11 cellular contexts compared by ENCODE assay signal in the genomic region with DNA sequence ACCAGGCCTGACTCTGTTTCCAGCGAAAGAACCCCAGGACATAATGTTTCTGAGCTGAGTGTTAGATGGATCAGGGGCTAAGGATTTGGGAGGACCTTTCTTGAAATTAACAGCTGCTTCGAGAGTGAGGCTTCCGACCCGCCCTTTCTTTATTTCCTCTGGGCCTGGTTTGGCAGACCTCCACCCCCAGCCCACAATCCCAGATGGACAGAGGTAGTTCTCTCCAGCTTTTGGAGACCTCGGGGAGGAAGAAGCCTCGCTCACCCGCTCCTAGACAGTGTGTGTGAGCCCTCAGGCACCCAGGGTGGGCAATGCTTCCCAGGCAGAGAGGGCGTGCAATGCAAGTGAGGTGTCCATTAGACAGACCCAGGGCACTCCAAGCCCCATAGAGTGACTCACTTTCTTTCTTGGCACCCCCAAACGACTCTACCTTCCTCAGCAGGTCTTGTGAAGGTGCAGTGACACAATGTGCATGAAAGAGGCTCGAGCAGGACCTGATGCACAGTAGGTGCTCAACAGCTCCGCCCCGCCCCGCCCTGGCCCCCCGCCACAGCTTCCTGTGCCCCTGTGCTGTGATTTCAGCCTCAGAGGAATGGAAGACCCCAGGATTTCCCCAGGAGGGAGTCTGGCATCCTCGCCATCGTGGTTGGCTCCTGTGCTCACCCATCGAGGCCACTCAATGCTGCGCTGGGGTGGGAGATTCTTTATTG. TPM values are rescaled to one million over a fixed set of nuclear protein-coding genes. Genes with fewer than 3 reads are reported as not detected.
A peak's percentile ranks its signal among the peaks of the same experiment; 100 is the strongest.
DNase-seq lines count a peak whose midpoint lies in the region; ATAC-seq, FAIRE-seq and TF ChIP-seq lines count a peak whose summit lies in the region.
"Had no signal": no experiment of that assay in that cellular context is flagged by ENCODE, and none has a peak within 500 bp of the region (broad histone marks: within the 10 kb centered on the region; RNA-seq: fewer than 3 reads in every experiment).

No MANE protein-coding gene starts in this region.

- peak overlapping the region; percentile 73 to 86 for H3K27ac ChIP-seq in kidney (ENCODE audit: low read depth in 2 of 2, low read length in 2 of 2)
- peak overlapping the region; percentile 99 for H3K27ac ChIP-seq in temporal lobe (ENCODE audit: low read depth, low read length)
- no peak overlapping the region for H3K27ac ChIP-seq in ascending aorta

- no peaks in the 10 kb centered on the region for H3K9me3 ChIP-seq in kidney (ENCODE audit: control insufficient read depth in 1 of 2, low read length in 2 of 2)
- H3K9me3 ChIP-seq in ascending aorta: no peaks in the 10 kb centered on the region
- H3K9me3 ChIP-seq: adrenal gland had no signal

- intact Hi-C loops in activated CD4-positive, alpha-beta T cell treated with anti-CD3 and anti-CD28 coated beads for 36 hours (cut with DNase I, micrococcal nuclease): no loop called here
- intact Hi-C loops in activated CD8-positive, alpha-beta T cell treated with anti-CD3 and anti-CD28 coated beads for 36 hours (cut with micrococcal nuclease): no loop called here
- intact Hi-C loops in kidney (cut with DNase I) (no loop called here), ascending aorta (cut with DNase I) (no loop called here)

- H3K36me3 ChIP-seq in kidney (ENCODE audit: control insufficient read depth in 1 of 2, insufficient read depth in 2 of 2, low read length in 2 of 2) (no peaks in the 10 kb centered on the region), ascending aorta (no peaks in the 10 kb centered on the region)
- H3K36me3 ChIP-seq: adrenal gland had no signal

- H3K4me1 ChIP-seq in kidney (ENCODE audit: control insufficient read depth in 1 of 2, insufficient read depth in 1 of 2, low read depth in 1 of 2, low read length in 2 of 2): peaks cover 43 to 49% of the 10 kb centered on the region in 2 donors
- H3K4me1 ChIP-seq in ascending aorta: peaks cover 0 to 16% of the 10 kb centered on the region in 2 donors

- H3K4me1 Mint-ChIP-seq in activated CD4-positive, alpha-beta T cell treated with anti-CD3 and anti-CD28 coated beads for 36 hours: peaks cover 47% of the 10 kb centered on the region
- H3K4me1 Mint-ChIP-seq in activated CD8-positive, alpha-beta T cell treated with anti-CD3 and anti-CD28 coated beads for 36 hours (ENCODE audit: low read depth): peaks cover 61% of the 10 kb centered on the region

- no peaks in the 10 kb centered on the region for H3K27me3 ChIP-seq in ascending aorta
- H3K27me3 ChIP-seq: adrenal gland had no signal

- H3K27ac Mint-ChIP-seq in activated CD4-positive, alpha-beta T cell treated with anti-CD3 and anti-CD28 coated beads for 36 hours: peak overlapping the region; percentile 77
- peak overlapping the region; percentile 49 for H3K27ac Mint-ChIP-seq in activated CD8-positive, alpha-beta T cell treated with anti-CD3 and anti-CD28 coated beads for 36 hours

- CTCF ChIA-PET in activated CD4-positive, alpha-beta T cell treated with anti-CD3 and anti-CD28 coated beads for 36 hours (lab: Charles Lee): interaction anchor here (0.7 to 0.9 kb wide), 2 partner anchors 20 to 65 kb away, joined by 3 to 4 read pairs; no protein-coding TSS in a partner anchor
- CTCF ChIA-PET in activated CD8-positive, alpha-beta T cell treated with anti-CD3 and anti-CD28 coated beads for 36 hours (lab: Charles Lee): interaction anchor here (0.6 to 1.2 kb wide), 2 partner anchors 54 to 64 kb away, joined by 3 to 4 read pairs; no protein-coding TSS in a partner anchor

- FAIRE-seq in kidney (lab: Jason Lieb, UNC): no peak
- FAIRE-seq: islet of Langerhans, RCC 7860 had no signal

- H3K4me3 Mint-ChIP-seq in activated CD4-positive, alpha-beta T cell treated with anti-CD3 and anti-CD28 coated beads for 36 hours: no peak overlapping the region
- H3K4me3 Mint-ChIP-seq in activated CD8-positive, alpha-beta T cell treated with anti-CD3 and anti-CD28 coated beads for 36 hours: no peak overlapping the region

- peak overlapping the region in 1 of 2 donors; percentile 51 for H3K9ac ChIP-seq in kidney (ENCODE audit: low read length in 2 of 2)

- no peaks in the 10 kb centered on the region for H3K27me3 Mint-ChIP-seq in activated CD4-positive, alpha-beta T cell treated with anti-CD3 and anti-CD28 coated beads for 36 hours
- no peaks in the 10 kb centered on the region for H3K27me3 Mint-ChIP-seq in activated CD8-positive, alpha-beta T cell treated with anti-CD3 and anti-CD28 coated beads for 36 hours

- TF ChIP-seq CTCF in activated CD8-positive, alpha-beta T cell treated with anti-CD3 and anti-CD28 coated beads for 36 hours (IDR thresholded peaks at IDR 0.05): no peak
- TF ChIP-seq CTCF in kidney (IDR thresholded peaks at IDR 0.05; ENCODE audit: borderline replicate concordance, extremely low read depth, insufficient read depth): no peak
- TF ChIP-seq CTCF in ascending aorta (IDR thresholded peaks at IDR 0.05): no peak

- H3K36me3 Mint-ChIP-seq in activated CD4-positive, alpha-beta T cell treated with anti-CD3 and anti-CD28 coated beads for 36 hours (ENCODE audit: low read depth): no peaks in the 10 kb centered on the region
- H3K36me3 Mint-ChIP-seq in activated CD8-positive, alpha-beta T cell treated with anti-CD3 and anti-CD28 coated beads for 36 hours (ENCODE audit: low read depth): no peaks in the 10 kb centered on the region

- H3K4me3 ChIP-seq in kidney (ENCODE audit: low read length in 2 of 2): no peak overlapping the region
- H3K4me3 ChIP-seq in ascending aorta: no peak overlapping the region
- H3K4me3 ChIP-seq: adrenal gland had no signal

- no peak for ATAC-seq in activated CD4-positive, alpha-beta T cell treated with anti-CD3 and anti-CD28 coated beads for 36 hours
- ATAC-seq in activated CD8-positive, alpha-beta T cell treated with anti-CD3 and anti-CD28 coated beads for 36 hours: no peak
- ATAC-seq in GM19324 (IDR thresholded peaks at IDR 0.05; ENCODE audit: low FRiP score, unreplicated experiment): no peak

- no peaks in the 10 kb centered on the region for H3K9me3 Mint-ChIP-seq in activated CD4-positive, alpha-beta T cell treated with anti-CD3 and anti-CD28 coated beads for 36 hours (ENCODE audit: low read depth)
- no peaks in the 10 kb centered on the region for H3K9me3 Mint-ChIP-seq in activated CD8-positive, alpha-beta T cell treated with anti-CD3 and anti-CD28 coated beads for 36 hours

- no peak for DNase-seq in activated CD4-positive, alpha-beta T cell treated with anti-CD3 and anti-CD28 coated beads for 36 hours
- no peak for DNase-seq in activated CD4-positive, alpha-beta T cell treated with anti-CD3 and anti-CD28 coated beads for 1 hour
- peak; percentile 34 for DNase-seq in activated CD8-positive, alpha-beta T cell treated with anti-CD3 and anti-CD28 coated beads for 36 hours
- DNase-seq in kidney (no peak), ascending aorta (ENCODE audit: low spot score in 2 of 2) (no peak), hippocampal formation (lab: John Stamatoyannopoulos, UW) (no peak)
- DNase-seq: adrenal gland had no signal

- POLR2A ChIA-PET in activated CD4-positive, alpha-beta T cell treated with anti-CD3 and anti-CD28 coated beads for 36 hours (lab: Charles Lee): no interaction called here
- POLR2A ChIA-PET in activated CD8-positive, alpha-beta T cell treated with anti-CD3 and anti-CD28 coated beads for 36 hours (lab: Charles Lee): interaction anchor here (1.0 to 8.1 kb wide), 3 partner anchors 23 to 51 kb away, joined by 3 to 75 read pairs (median 5); a partner anchor contains a TSS

RNA-seq across cellular contexts. Expression of a gene that starts 50.7 kb away (rescaled TPM):
- total RNA-seq in activated CD4-positive, alpha-beta T cell treated with anti-CD3 and anti-CD28 coated beads for 36 hours: 10 to 100 TPM; 31.3 to 43.0 TPM
- total RNA-seq in activated CD8-positive, alpha-beta T cell treated with anti-CD3 and anti-CD28 coated beads for 36 hours: 10 to 100 TPM; 34.4 to 40.5 TPM
- 141 TPM for total RNA-seq in kidney
- polyA plus RNA-seq in kidney (ENCODE audit: insufficient read depth, low read depth, low replicate concordance): 52.5 TPM
- total RNA-seq in temporal lobe: 12.3 TPM
- total RNA-seq in ascending aorta: 41.7 TPM

Comparison
In these comparisons a context has a peak if more than half of its experiments do, and no peak if none do; other contexts are left out.
1. H3K27ac ChIP-seq: peak in kidney (2 of 2) and temporal lobe (single experiment); none in ascending aorta (0 of 2).